In genomic region chrX:30513284-30513683, GRCh38 we compare ENCODE assay signal across 9 cellular contexts.
DNase-seq lines count a peak whose midpoint lies in the region; TF ChIP-seq lines count a peak whose summit lies in the region.
"Had no signal": no experiment of that assay in that cellular context is flagged by ENCODE, and none has a peak within 500 bp of the region (broad histone marks: within the 10 kb centered on the region; RNA-seq: fewer than 3 reads in every experiment).

No MANE protein-coding gene starts in this region.

- whole genome bisulfite sequencing in spleen, 5 donors = 32 to 66% (median 58%) methylated on average over 3 of the region's 3 CpGs
- WGBS in ovary, 3 donors = 50 to 53% (median 52%) methylated on average over 3 of the region's 3 CpGs

- H3K36me3 Mint-ChIP-seq in MCF 10A (ENCODE audit: insufficient read depth, unreplicated experiment) = no peaks in the 10 kb centered on the region
- H3K36me3 Mint-ChIP-seq in activated CD4-positive, alpha-beta memory T cell treated with anti-CD3 and anti-CD28 coated beads for 36 hours = no peaks in the 10 kb centered on the region
- H3K36me3 Mint-ChIP-seq: T-cell had no signal

- no peaks in the 10 kb centered on the region for H3K4me1 ChIP-seq in breast epithelium
- no peaks in the 10 kb centered on the region for H3K4me1 ChIP-seq in spleen
- no peaks in the 10 kb centered on the region for H3K4me1 ChIP-seq in ovary (ENCODE audit: insufficient read depth)

- H3K4me1 Mint-ChIP-seq in MCF 10A (ENCODE audit: insufficient read depth, unreplicated experiment) = no peaks in the 10 kb centered on the region
- H3K4me1 Mint-ChIP-seq in activated CD4-positive, alpha-beta memory T cell treated with anti-CD3 and anti-CD28 coated beads for 36 hours (ENCODE audit: low read depth) = no peaks in the 10 kb centered on the region
- H3K4me1 Mint-ChIP-seq: T-cell had no signal

- TF ChIP-seq CTCF in MCF 10A (IDR thresholded peaks at IDR 0.05; ENCODE audit: unreplicated experiment) (peak; percentile 57), breast epithelium (IDR thresholded peaks at IDR 0.05) (no peak), spleen (IDR thresholded peaks at IDR 0.05 in 8 of 11, conservative IDR thresholded peaks at IDR 0.05 in 3 of 11) (peak in 6 of 11 experiments; percentile 14 to 43 (median 34)), ovary (IDR thresholded peaks at IDR 0.05) (no peak)

- POLR2A ChIA-PET in MCF 10A (lab: Yijun Ruan, JAX) = no interaction called here
- POLR2A ChIA-PET in activated CD4-positive, alpha-beta memory T cell treated with anti-CD3 and anti-CD28 coated beads for 36 hours (lab: Charles Lee) = no interaction called here

- H3K4me3 ChIP-seq in breast epithelium (no peak overlapping the region), spleen (no peak overlapping the region), ovary (no peak overlapping the region)

- no peak overlapping the region for H3K4me3 Mint-ChIP-seq in MCF 10A (ENCODE audit: unreplicated experiment)
- no peak overlapping the region for H3K4me3 Mint-ChIP-seq in activated CD4-positive, alpha-beta memory T cell treated with anti-CD3 and anti-CD28 coated beads for 36 hours
- H3K4me3 Mint-ChIP-seq: T-cell had no signal

- TF ChIP-seq EP300 in ovary (IDR thresholded peaks at IDR 0.05) = no peak

- no peaks in the 10 kb centered on the region for H3K9me3 ChIP-seq in breast epithelium
- H3K9me3 ChIP-seq in spleen = no peaks in the 10 kb centered on the region
- H3K9me3 ChIP-seq in ovary = no peaks in the 10 kb centered on the region

- H3K27me3 Mint-ChIP-seq in MCF 10A (ENCODE audit: insufficient read depth, unreplicated experiment) = peaks cover 34% of the 10 kb centered on the region
- no peaks in the 10 kb centered on the region for H3K27me3 Mint-ChIP-seq in activated CD4-positive, alpha-beta memory T cell treated with anti-CD3 and anti-CD28 coated beads for 36 hours
- H3K27me3 Mint-ChIP-seq: T-cell had no signal

- no peak for TF ChIP-seq POLR2A in breast epithelium (IDR thresholded peaks at IDR 0.05)
- no peak for TF ChIP-seq POLR2A in spleen (IDR thresholded peaks at IDR 0.05)
- no peak for TF ChIP-seq POLR2A in ovary (IDR thresholded peaks at IDR 0.05)

- H3K27ac ChIP-seq in breast epithelium (no peak overlapping the region), spleen (no peak overlapping the region), ovary (no peak overlapping the region)

- DNase-seq in MCF 10A (ENCODE audit: unreplicated experiment) (peak; percentile 32), breast epithelium (ENCODE audit: low spot score in 2 of 2) (no peak), LHCN-M2 (ENCODE audit: low read depth) (peak; percentile 1), dermis blood vessel endothelial cell (peak; percentile 27), spleen (no peak), ovary (no peak)
- DNase-seq in stimulated activated CD4-positive, alpha-beta T cell treated with anti-CD3 and anti-CD28 coated beads, Interleukin-4, amount 100 ng/mL, for 4 hours = no peak
- DNase-seq in activated CD4-positive, alpha-beta memory T cell treated with anti-CD3 and anti-CD28 coated beads for 36 hours = no peak
- DNase-seq: T-cell had no signal

- H3K27me3 ChIP-seq in breast epithelium (peaks cover 0 to 16% of the 10 kb centered on the region in 2 donors), spleen (replicated peaks in 1 of 7) (no peaks in the 10 kb centered on the region), ovary (no peaks in the 10 kb centered on the region)

- CTCF ChIA-PET in MCF 10A (lab: Yijun Ruan, JAX) = interaction anchor here (0.6 to 2.1 kb wide), 16 partner anchors 8 to 265 kb away, joined by 3 to 6 read pairs (median 4); no protein-coding TSS in a partner anchor
- CTCF ChIA-PET in activated CD4-positive, alpha-beta memory T cell treated with anti-CD3 and anti-CD28 coated beads for 36 hours (lab: Charles Lee) = interaction anchor here (1.5 to 2.2 kb wide), 2 partner anchors 9 to 372 kb away, joined by 4 to 6 read pairs; no protein-coding TSS in a partner anchor

- intact Hi-C loops in MCF 10A (cut with micrococcal nuclease) (no loop called here), breast epithelium (cut with DNase I; ENCODE audit: low total_unique reads) (no loop called here), spleen (cut with DNase I; ENCODE audit: low total_unique reads) (no loop called here), ovary (cut with DNase I) (no loop called here)
- intact Hi-C loops in activated CD4-positive, alpha-beta memory T cell treated with anti-CD3 and anti-CD28 coated beads for 36 hours (cut with micrococcal nuclease) = no loop called here

- no peaks in the 10 kb centered on the region for H3K9me3 Mint-ChIP-seq in MCF 10A (ENCODE audit: unreplicated experiment)
- H3K9me3 Mint-ChIP-seq in activated CD4-positive, alpha-beta memory T cell treated with anti-CD3 and anti-CD28 coated beads for 36 hours = no peaks in the 10 kb centered on the region
- H3K9me3 Mint-ChIP-seq: T-cell had no signal

- no peak overlapping the region for H3K27ac Mint-ChIP-seq in MCF 10A (ENCODE audit: low read depth, unreplicated experiment)
- no peak overlapping the region for H3K27ac Mint-ChIP-seq in activated CD4-positive, alpha-beta memory T cell treated with anti-CD3 and anti-CD28 coated beads for 36 hours
- H3K27ac Mint-ChIP-seq: T-cell had no signal

- H3K36me3 ChIP-seq in breast epithelium (no peaks in the 10 kb centered on the region), spleen (no peaks in the 10 kb centered on the region), ovary (no peaks in the 10 kb centered on the region)

- no TSS peak for BruUV-seq in MCF 10A (replicated peaks; lab: Mats Ljungman, UMichigan)

Comparison
In these comparisons a context has a peak if more than half of its experiments do, and no peak if none do; other contexts are left out.
1. DNase-seq: peak in MCF 10A (single experiment), LHCN-M2 (single experiment) and dermis blood vessel endothelial cell (single experiment); none in breast epithelium (0 of 2), spleen (single experiment), stimulated activated CD4-positive, alpha-beta T cell treated with anti-CD3 and anti-CD28 coated beads, Interleukin-4, amount 100 ng/mL, for 4 hours (0 of 2), ovary (0 of 5) and activated CD4-positive, alpha-beta memory T cell treated with anti-CD3 and anti-CD28 coated beads for 36 hours (single experiment).
2. CTCF ChIP-seq: peak in MCF 10A (single experiment) and spleen (6 of 11); none in breast epithelium (0 of 3) and ovary (0 of 3).